Comparison of ENCODE assay signal across 24 cellular contexts in the genomic region with DNA sequence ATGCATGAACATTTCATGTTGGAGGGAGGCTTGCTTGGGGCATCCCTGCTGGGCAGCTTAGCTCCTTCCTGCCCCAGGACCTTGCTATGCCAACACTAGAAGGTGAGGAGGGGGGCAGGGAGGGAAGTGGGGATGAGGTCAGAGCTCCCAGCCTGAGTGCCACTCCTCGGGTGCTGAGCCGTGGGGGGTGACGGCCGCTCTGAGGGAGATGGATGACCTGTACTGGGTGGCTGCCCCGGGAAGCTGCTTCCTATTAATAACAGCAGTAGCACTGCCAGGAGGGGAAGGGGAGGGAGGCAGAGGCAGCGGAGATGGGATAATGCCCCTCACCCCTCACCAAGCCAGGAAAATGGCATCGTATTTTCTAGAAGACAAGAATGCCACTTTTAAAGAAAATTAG.
"Had no signal": no experiment of that assay in that cellular context is flagged by ENCODE, and none has a peak within 500 bp of the region (broad histone marks: within the 10 kb centered on the region; RNA-seq: fewer than 3 reads in every experiment).

No MANE protein-coding gene starts in this region.

- H2AFZ ChIP-seq: parathyroid adenoma had no signal

- H3K36me3 ChIP-seq: esophagus muscularis mucosa, gastroesophageal sphincter, heart right ventricle, neutrophil, right lobe of liver, thoracic aorta, tibial nerve, upper lobe of left lung had no signal

- H3K79me2 ChIP-seq: parathyroid adenoma had no signal

- H3K4me3 ChIP-seq: dorsolateral prefrontal cortex, esophagus muscularis mucosa, gastroesophageal sphincter, heart right ventricle, right lobe of liver, thoracic aorta, tibial nerve, upper lobe of left lung had no signal

- H3K9ac ChIP-seq: parathyroid adenoma had no signal

- H3K9me3 ChIP-seq: esophagus muscularis mucosa, gastroesophageal sphincter, heart right ventricle, neutrophil, right lobe of liver, thoracic aorta, tibial nerve, upper lobe of left lung had no signal

- H3K27me3 ChIP-seq: dorsolateral prefrontal cortex, right lobe of liver, upper lobe of left lung had no signal

- DNase-seq: caudate nucleus; cerebellar nuclear complex; cortex of kidney; dorsolateral prefrontal cortex; effector CD4-positive, alpha-beta T cell; foreskin keratinocyte; glutamatergic neuron; heart right ventricle; hippocampal formation; mesendoderm; natural killer cell; right lobe of liver; stimulated activated CD4-positive, alpha-beta T cell treated with anti-CD3 and anti-CD28 coated beads, Interleukin-15, amount 100 ng/mL, for 24 hours; stimulated activated CD4-positive, alpha-beta T cell treated with anti-CD3 and anti-CD28 coated beads, Interleukin-4, amount 100 ng/mL, for 1 hour; stimulated activated CD8-positive, alpha-beta memory T cell treated with anti-CD3 and anti-CD28 coated beads, Interleukin-4, amount 100 ng/mL, for 48 hours; stimulated activated naive CD8-positive, alpha-beta T cell treated with anti-CD3 and anti-CD28 coated beads, Interleukin-15, Interleukin-2, amounts not matched to agents 100 U/mL and 50 U/mL, for 24 hours; upper lobe of left lung had no signal

- H3K27ac ChIP-seq: dorsolateral prefrontal cortex, epithelial cell of prostate, esophagus muscularis mucosa, foreskin keratinocyte, gastroesophageal sphincter, heart right ventricle, neutrophil, parathyroid adenoma, right lobe of liver, thoracic aorta, tibial nerve, upper lobe of left lung had no signal

- H3K4me1 ChIP-seq: gastroesophageal sphincter, parathyroid adenoma, right lobe of liver had no signal
